ENCODE assay signal across 23 cellular contexts in genomic region chr5:132005591-132005990, GRCh38. TPM values are rescaled to one million over a fixed set of nuclear protein-coding genes. Genes with fewer than 3 reads are reported as not detected.
A peak's percentile ranks its signal among the peaks of the same experiment; 100 is the strongest.
DNase-seq lines count a peak whose midpoint lies in the region; ATAC-seq and TF ChIP-seq lines count a peak whose summit lies in the region.
"Had no signal": no experiment of that assay in that cellular context is flagged by ENCODE, and none has a peak within 500 bp of the region (broad histone marks: within the 10 kb centered on the region; RNA-seq: fewer than 3 reads in every experiment).

No MANE protein-coding gene starts in this region.

- peaks cover 19% of the 10 kb centered on the region for H3K27me3 Mint-ChIP-seq in chondrocyte (ENCODE audit: low read depth)

- H3K36me3 Mint-ChIP-seq in chondrocyte (ENCODE audit: low read depth), result no peaks in the 10 kb centered on the region
- H3K36me3 Mint-ChIP-seq: CD4-positive, CD25-positive, alpha-beta regulatory T cell had no signal

- peaks cover 11 to 22% (median 19%) of the 10 kb centered on the region in 11 experiments for H3K27me3 ChIP-seq in BLaER1 treated with 17β-estradiol and CSF1 and Interleukin-3, amounts not matched to agents 10 nM and 100 nM
- H3K27me3 ChIP-seq in lower lobe of right lung (ENCODE audit: low read depth), result peaks cover 6% of the 10 kb centered on the region
- H3K27me3 ChIP-seq: BE2C had no signal

- H4K20me1 ChIP-seq in BLaER1 treated with 17β-estradiol and CSF1 and Interleukin-3, amounts not matched to agents 10 nM and 100 nM, result peaks cover 0 to 6% (median 0%) of the 10 kb centered on the region in 11 experiments; a peak in 5 of 22 replicates

- H3K9ac ChIP-seq in BLaER1 treated with 17β-estradiol and CSF1 and Interleukin-3, amounts not matched to agents 10 nM and 100 nM, result no peak overlapping the region

- no peaks in the 10 kb centered on the region for H3K9me3 ChIP-seq in BLaER1 treated with 17β-estradiol and CSF1 and Interleukin-3, amounts not matched to agents 10 nM and 100 nM (replicated peaks in 1 of 11)
- H3K9me3 ChIP-seq in lower lobe of right lung, result no peaks in the 10 kb centered on the region
- H3K9me3 ChIP-seq: BE2C, MG63 had no signal

- peaks cover 11 to 40% (median 34%) of the 10 kb centered on the region in 10 experiments for H3K4me1 ChIP-seq in BLaER1 treated with 17β-estradiol and CSF1 and Interleukin-3, amounts not matched to agents 10 nM and 100 nM
- H3K4me1 ChIP-seq in lower lobe of right lung, result peaks cover 5% of the 10 kb centered on the region

- ATAC-seq in lower lobe of right lung (no peak), GM19328 (IDR thresholded peaks at IDR 0.05; ENCODE audit: unreplicated experiment) (no peak), HG03139 (IDR thresholded peaks at IDR 0.05; ENCODE audit: unreplicated experiment) (no peak)

- no peaks in the 10 kb centered on the region for H3K9me3 Mint-ChIP-seq in chondrocyte (ENCODE audit: low read depth)
- H3K9me3 Mint-ChIP-seq: CD4-positive, CD25-positive, alpha-beta regulatory T cell had no signal

- H3K4me3 Mint-ChIP-seq in chondrocyte (ENCODE audit: unreplicated experiment), result no peak overlapping the region
- H3K4me3 Mint-ChIP-seq: CD4-positive, CD25-positive, alpha-beta regulatory T cell had no signal

- no peak overlapping the region for H3K27ac ChIP-seq in BLaER1 treated with 17β-estradiol and CSF1 and Interleukin-3, amounts not matched to agents 10 nM and 100 nM
- no peak overlapping the region for H3K27ac ChIP-seq in lower lobe of right lung
- peak overlapping the region; percentile 87 for H3K27ac ChIP-seq in temporal lobe (ENCODE audit: low read depth, low read length)
- H3K27ac ChIP-seq: SK-N-MC had no signal

- no peaks in the 10 kb centered on the region for H3K36me3 ChIP-seq in BLaER1 treated with 17β-estradiol and CSF1 and Interleukin-3, amounts not matched to agents 10 nM and 100 nM
- H3K36me3 ChIP-seq in lower lobe of right lung, result no peaks in the 10 kb centered on the region
- H3K36me3 ChIP-seq: BE2C, MG63 had no signal

- peak overlapping the region in 8 of 11 experiments; percentile 4 to 57 (median 44); a peak in 10 of 22 replicates for H3K4me2 ChIP-seq in BLaER1 treated with 17β-estradiol and CSF1 and Interleukin-3, amounts not matched to agents 10 nM and 100 nM

- DNase-seq in chondrocyte (ENCODE audit: low spot score) (peak; percentile 58), lower lobe of right lung (peak; percentile 16), SK-N-DZ (ENCODE audit: low spot score) (no peak)
- DNase-seq: 8988T; ACHN; CD4-positive, CD25-positive, alpha-beta regulatory T cell; H7; KBM-7; MG63; NCI-H1105 treated with DMSO at 0.1 percent for 48 hours; NCI-H146; NCI-H2029; NCI-H526 treated with DMSO at 0.1 percent for 48 hours; RPMI8226; SHP77 treated with DMSO at 0.1 percent for 48 hours had no signal

- no peak overlapping the region for H3K4me3 ChIP-seq in BLaER1 treated with 17β-estradiol and CSF1 and Interleukin-3, amounts not matched to agents 10 nM and 100 nM
- H3K4me3 ChIP-seq in lower lobe of right lung, result no peak overlapping the region
- H3K4me3 ChIP-seq: MG63, SK-N-MC had no signal

- H3K27ac Mint-ChIP-seq in chondrocyte (ENCODE audit: unreplicated experiment), result no peak overlapping the region

- intact Hi-C loops in lower lobe of right lung (cut with DNase I), result loop anchor here (5.0 kb wide), 1 partner anchor 413 kb away; no protein-coding TSS in a partner anchor

- peaks cover 5% of the 10 kb centered on the region for H3K4me1 Mint-ChIP-seq in chondrocyte (ENCODE audit: low read depth)

- TF ChIP-seq CTCF in chondrocyte (IDR thresholded peaks at IDR 0.05) (no peak), lower lobe of right lung (IDR thresholded peaks at IDR 0.05) (no peak)

RNA-seq across cellular contexts. Expression of gene ACSL6, which starts 5.9 kb away (rescaled TPM):
- total RNA-seq in chondrocyte (not detected in 3 replicates), lower lobe of right lung (0.59 TPM), temporal lobe (30.0 TPM)
- 0.28 and 0.47 TPM in 2 replicates for polyA plus RNA-seq in SK-N-DZ (2014; cell fraction: cytosol; rRNA removed)
- 0.83 and 1.0 TPM in 2 replicates for polyA plus RNA-seq in SK-N-DZ (2014; cell fraction: nucleus; rRNA removed)
- total RNA-seq: LHCN-M2 had no signal

RNA-seq across cellular contexts. Expression of gene IL3, which starts 54.9 kb away (rescaled TPM):
- total RNA-seq in chondrocyte (not detected in 3 replicates), lower lobe of right lung (not detected), temporal lobe (not detected)
- not detected in 2 replicates for polyA plus RNA-seq in SK-N-DZ (2014; cell fraction: cytosol; rRNA removed)
- polyA plus RNA-seq in SK-N-DZ (2014; cell fraction: nucleus; rRNA removed), result not detected in 2 replicates
- total RNA-seq: CD4-positive, CD25-positive, alpha-beta regulatory T cell; H7; LHCN-M2; NCI-H460 had no signal
- polyA plus RNA-seq: CD4-positive, CD25-positive, alpha-beta regulatory T cell had no signal

Comparison
In these comparisons a context has a peak if more than half of its experiments do, and no peak if none do; other contexts are left out.
1. RNA of gene ACSL6, which starts 5.9 kb away (total RNA-seq): 30.0 TPM in temporal lobe (single experiment); 0.59 TPM in lower lobe of right lung (single experiment) and not detected in chondrocyte; every median in the first group is over 10 times any median in the second.